Comparison of ENCODE assay signal across 25 cellular contexts in genomic region chr14:97417331-97417730, GRCh38.
DNase-seq lines count a peak whose midpoint lies in the region; ATAC-seq, FAIRE-seq and TF ChIP-seq lines count a peak whose summit lies in the region.
"Had no signal": no experiment of that assay in that cellular context is flagged by ENCODE, and none has a peak within 500 bp of the region (broad histone marks: within the 10 kb centered on the region; RNA-seq: fewer than 3 reads in every experiment).

No MANE protein-coding gene starts in this region.

- H3K27ac ChIP-seq in GM12878 (ENCODE audit: control insufficient read depth, insufficient read depth) (no peak overlapping the region), esophagus squamous epithelium (no peak overlapping the region)
- H3K27ac ChIP-seq: A549; BLaER1 treated with 17β-estradiol and CSF1 and Interleukin-3, amounts not matched to agents 10 nM and 100 nM had no signal

- H3K4me3 Mint-ChIP-seq in T-helper 17 cell, result peak overlapping the region; percentile 16
- H3K4me3 Mint-ChIP-seq: CD14-positive monocyte; CD4-positive, alpha-beta T cell; CD8-positive, alpha-beta memory T cell; HFFc6 had no signal

- H4K20me1 ChIP-seq in GM12878 (ENCODE audit: control insufficient read depth, insufficient read depth), result no peaks in the 10 kb centered on the region
- H4K20me1 ChIP-seq: BLaER1 treated with 17β-estradiol and CSF1 and Interleukin-3, amounts not matched to agents 10 nM and 100 nM had no signal

- no peak overlapping the region for H2AFZ ChIP-seq in GM12878 (ENCODE audit: control insufficient read depth, low read depth, low read length)

- H3K9ac ChIP-seq in GM12878 (ENCODE audit: control insufficient read depth, insufficient read depth, low read length), result no peak overlapping the region
- H3K9ac ChIP-seq: BLaER1 treated with 17β-estradiol and CSF1 and Interleukin-3, amounts not matched to agents 10 nM and 100 nM had no signal

- no peaks in the 10 kb centered on the region for H3K27me3 Mint-ChIP-seq in T-helper 17 cell
- H3K27me3 Mint-ChIP-seq: CD4-positive, alpha-beta T cell had no signal

- DNase-seq in GM12865 (ENCODE audit: low read depth), result peak; percentile 67
- no peak for DNase-seq in T-helper 17 cell
- no peak for DNase-seq in GM12878 (ENCODE audit: low read depth, low spot score)
- DNase-seq in NCI-H510A (lab: John Stamatoyannopoulos, UW), result no peak
- DNase-seq in DMS53 treated with DMSO at 0.1 percent for 48 hours (lab: John Stamatoyannopoulos, UW; ENCODE audit: unreplicated experiment), result no peak
- DNase-seq in esophagus squamous epithelium (lab: John Stamatoyannopoulos, UW), result no peak
- no peak for DNase-seq in NCI-H187 (lab: John Stamatoyannopoulos, UW)
- DNase-seq: 8988T; ACHN; AML-193; BE2C; CD4-positive, alpha-beta T cell; CD8-positive, alpha-beta memory T cell; DMS 273 treated with DMSO at 0.1 percent for 48 hours; DMS79 treated with DMSO at 0.1 percent for 48 hours; GOT3; HFFc6 had no signal

- no peak for TF ChIP-seq POLR2A in GM12878 (IDR thresholded peaks at IDR 0.05; ENCODE audit: low read depth, low read length)
- no peak for TF ChIP-seq POLR2A in esophagus squamous epithelium (IDR thresholded peaks at IDR 0.05)

- intact Hi-C loops in GM12878 (cut with micrococcal nuclease; ENCODE audit: unreplicated experiment), result loop anchor here (10.0 kb wide), 2 partner anchors 127 to 287 kb away; no protein-coding TSS in a partner anchor
- intact Hi-C loops in esophagus squamous epithelium (cut with DNase I), result no loop called here

- H3K4me1 ChIP-seq in GM12878 (ENCODE audit: control insufficient read depth, insufficient read depth, low read length) (peaks cover 3% of the 10 kb centered on the region; the same call in 1 of the 2 replicates), esophagus squamous epithelium (peaks cover 0 to 15% (median 0%) of the 10 kb centered on the region in 3 donors)
- H3K4me1 ChIP-seq: A549; BE2C; BLaER1 treated with 17β-estradiol and CSF1 and Interleukin-3, amounts not matched to agents 10 nM and 100 nM; HAP-1 had no signal

- no peak for TF ChIP-seq EP300 in GM12878 (IDR thresholded peaks at IDR 0.05; ENCODE audit: borderline replicate concordance in 1 of 2, control insufficient read depth in 1 of 2, low read depth in 2 of 2, low read length in 2 of 2)

- no peak overlapping the region for H3K27ac Mint-ChIP-seq in T-helper 17 cell
- H3K27ac Mint-ChIP-seq: CD14-positive monocyte; CD4-positive, alpha-beta T cell; HFFc6 had no signal

- RAD21 ChIA-PET in GM12878 (lab: Charles Lee; ENCODE audit: unreplicated experiment), result interaction anchor here (0.7 to 4.1 kb wide), 21 partner anchors 10 to 1855 kb away, joined by 3 to 29 read pairs (median 5); partner anchors contain the start of gene BCL11B

- no peak for FAIRE-seq in GM12878 (lab: Jason Lieb, UNC)
- FAIRE-seq: A549, D721Med, G401.6, GM12892, H54 had no signal

- TF ChIP-seq CTCF in GM12865 (IDR thresholded peaks at IDR 0.05; ENCODE audit: insufficient read depth, low read depth, low read length, missing control alignments) (no peak), GM12878 (IDR thresholded peaks at IDR 0.05 in 2 of 3, conservative IDR thresholded peaks at IDR 0.05 in 1 of 3; ENCODE audit: control insufficient read depth in 2 of 3, extremely low read depth in 1 of 3, insufficient read depth in 1 of 3, low read depth in 3 of 3, low read length in 3 of 3) (no peak), esophagus squamous epithelium (IDR thresholded peaks at IDR 0.05) (no peak)

- H3K79me2 ChIP-seq in GM12878 (ENCODE audit: control insufficient read depth, insufficient read depth, low read length), result no peaks in the 10 kb centered on the region

- peaks cover 2% of the 10 kb centered on the region for H3K4me1 Mint-ChIP-seq in T-helper 17 cell
- H3K4me1 Mint-ChIP-seq: CD14-positive monocyte had no signal

- no peaks in the 10 kb centered on the region for H3K36me3 ChIP-seq in GM12878 (ENCODE audit: control insufficient read depth in 2 of 2, insufficient read depth in 2 of 2, low read length in 1 of 2)
- no peaks in the 10 kb centered on the region for H3K36me3 ChIP-seq in esophagus squamous epithelium
- H3K36me3 ChIP-seq: BE2C; BLaER1 treated with 17β-estradiol and CSF1 and Interleukin-3, amounts not matched to agents 10 nM and 100 nM; HAP-1 had no signal

- H3K4me2 ChIP-seq in GM12878 (ENCODE audit: control insufficient read depth, insufficient read depth), result no peak overlapping the region
- H3K4me2 ChIP-seq: A549; BLaER1 treated with 17β-estradiol and CSF1 and Interleukin-3, amounts not matched to agents 10 nM and 100 nM had no signal

- H3K9me3 ChIP-seq in T-helper 17 cell (ENCODE audit: control insufficient read depth, low read length, poor library complexity, severe bottlenecking), result no peaks in the 10 kb centered on the region
- no peaks in the 10 kb centered on the region; the same call in 1 of the 3 replicates for H3K9me3 ChIP-seq in GM12878 (replicated peaks; ENCODE audit: control insufficient read depth, insufficient read depth, low read length)
- no peaks in the 10 kb centered on the region for H3K9me3 ChIP-seq in esophagus squamous epithelium
- H3K9me3 ChIP-seq: A549; BE2C; BLaER1 treated with 17β-estradiol and CSF1 and Interleukin-3, amounts not matched to agents 10 nM and 100 nM; HAP-1 had no signal

- SMC1A ChIA-PET in GM12878 (lab: Charles Lee; ENCODE audit: uncharacterized antibody, unreplicated experiment), result interaction anchor here (0.7 to 11.6 kb wide), 19 partner anchors 11 to 134 kb away, joined by 3 to 88 read pairs (median 5); no protein-coding TSS in a partner anchor

- no peak for ATAC-seq in T-helper 17 cell
- ATAC-seq in GM12878, result peak; percentile 38
- ATAC-seq: A549 had no signal

- no peaks in the 10 kb centered on the region for H3K36me3 Mint-ChIP-seq in T-helper 17 cell (ENCODE audit: low read depth)
- H3K36me3 Mint-ChIP-seq: CD14-positive monocyte; CD8-positive, alpha-beta memory T cell had no signal

- BruUV-seq in GM12878 (replicated peaks; lab: Mats Ljungman, UMichigan), result no TSS peak

- POLR2A ChIA-PET in GM12878 (lab: Charles Lee), result interaction anchor here (0.6 to 2.1 kb wide), 6 partner anchors 10 to 34 kb away, joined by 3 to 7 read pairs (median 4); no protein-coding TSS in a partner anchor

- CTCF ChIA-PET in GM12878 (lab: Yijun Ruan, JAX), result interaction anchor here (0.6 to 1.9 kb wide), 8 partner anchors 11 to 119 kb away, joined by 3 to 7 read pairs (median 3); no protein-coding TSS in a partner anchor

- TF ChIP-seq RAD21 in GM12878 (IDR thresholded peaks at IDR 0.05; ENCODE audit: insufficient read depth, low read depth, low read length), result no peak

- H3K27me3 ChIP-seq in GM12878 (replicated peaks in 1 of 2; ENCODE audit: control insufficient read depth in 2 of 2, insufficient read depth in 2 of 2, low read length in 1 of 2) (no peaks in the 10 kb centered on the region), esophagus squamous epithelium (peaks cover 0 to 50% (median 6%) of the 10 kb centered on the region in 4 donors)
- H3K27me3 ChIP-seq: BLaER1 treated with 17β-estradiol and CSF1 and Interleukin-3, amounts not matched to agents 10 nM and 100 nM had no signal

- in situ Hi-C loops in GM12878 (cut with MboI), result no loop called here

- H3K4me3 ChIP-seq in GM12865 (ENCODE audit: low read depth, low read length) (peak overlapping the region; percentile 14; the same call in 1 of the 2 replicates), GM12878 (no peak overlapping the region), esophagus squamous epithelium (no peak overlapping the region)
- H3K4me3 ChIP-seq: A549; BLaER1 treated with 17β-estradiol and CSF1 and Interleukin-3, amounts not matched to agents 10 nM and 100 nM; HAP-1 had no signal

- 33% methylated on average over 3 of the region's 3 CpGs for whole genome bisulfite sequencing in GM12878 (ENCODE audit: insufficient coverage, insufficient replicate concordance, low lambda C conversion rate, missing lambda C conversion rate)
- 89 to 97% methylated on average over 3 of the region's 3 CpGs for WGBS in esophagus squamous epithelium, 2 donors

TF ChIP-seq in GM12878, 131 proteins besides CTCF, POLR2A, EP300 and RAD21 (continues in another document):
- TF ChIP-seq SMAD1 (IDR thresholded peaks at IDR 0.05; ENCODE audit: low read depth, partially characterized antibody) (no peak), POLR2AphosphoS2 (IDR thresholded peaks at IDR 0.05; ENCODE audit: low read depth, low read length) (no peak), IKZF1 (conservative IDR thresholded peaks at IDR 0.05) (no peak), ZNF622 (IDR thresholded peaks at IDR 0.05) (no peak), JUNB (IDR thresholded peaks at IDR 0.05) (no peak), RBBP5 (conservative IDR thresholded peaks at IDR 0.05) (no peak), FOXM1 (IDR thresholded peaks at IDR 0.05; ENCODE audit: low read depth, low read length) (no peak), IRF3 (IDR thresholded peaks at IDR 0.05) (no peak)
